18 cellular contexts compared by ENCODE assay signal in genomic region chr16:64866026-64866425, GRCh38.
DNase-seq lines count a peak whose midpoint lies in the region; ATAC-seq and TF ChIP-seq lines count a peak whose summit lies in the region.
"Had no signal": no experiment of that assay in that cellular context is flagged by ENCODE, and none has a peak within 500 bp of the region (broad histone marks: within the 10 kb centered on the region; RNA-seq: fewer than 3 reads in every experiment).

No MANE protein-coding gene starts in this region.

- H2BK15ac ChIP-seq in mesendoderm (replicated peaks; ENCODE audit: low read depth): no peak overlapping the region

- no peak overlapping the region for H3K56ac ChIP-seq in mesendoderm (ENCODE audit: low read length)

- no peak overlapping the region for H3K23ac ChIP-seq in mesendoderm (ENCODE audit: low read length)

- H3K36me3 ChIP-seq in mesendoderm (ENCODE audit: control insufficient read depth, insufficient read depth, low read length): no peaks in the 10 kb centered on the region
- H3K36me3 ChIP-seq: BLaER1 had no signal

- no peak overlapping the region for H2AK5ac ChIP-seq in mesendoderm (ENCODE audit: low read length)

- no peaks in the 10 kb centered on the region for H3K4me1 ChIP-seq in mesendoderm (ENCODE audit: control insufficient read depth, low read depth, low read length)
- H3K4me1 ChIP-seq: BLaER1 had no signal

- H3K27me3 ChIP-seq in mesendoderm (ENCODE audit: insufficient read depth, low read length, poor library complexity): no peaks in the 10 kb centered on the region
- H3K27me3 ChIP-seq: BLaER1 had no signal

- in situ Hi-C loops in astrocyte of the cerebellum (cut with HindIII; ENCODE audit: low sequenced_read_pairs): no loop called here

- intact Hi-C loops in head of caudate nucleus (cut with DNase I): no loop called here

- no CpG with 5 or more reads among the region's 2 CpGs for WGBS in mesendoderm (ENCODE audit: extremely low coverage, insufficient coverage, low lambda C conversion rate)

- TF ChIP-seq CTCF in astrocyte of the cerebellum (IDR thresholded peaks at IDR 0.05; ENCODE audit: low read depth, low read length, missing control alignments): no peak

- no peaks in the 10 kb centered on the region for H3K79me2 ChIP-seq in mesendoderm (ENCODE audit: control insufficient read depth, insufficient read depth, low read length)

- no peak overlapping the region for H3K4me3 ChIP-seq in astrocyte of the cerebellum (ENCODE audit: low read depth, low read length)
- H3K4me3 ChIP-seq in mesendoderm (ENCODE audit: low read length): no peak overlapping the region
- H3K4me3 ChIP-seq: BLaER1, SK-N-MC had no signal

- H3K4ac ChIP-seq in mesendoderm (ENCODE audit: low read depth, low read length): no peak overlapping the region

- H4K8ac ChIP-seq in mesendoderm (ENCODE audit: low read depth, low read length): no peak overlapping the region

- H2BK5ac ChIP-seq in mesendoderm (ENCODE audit: low read length): no peak overlapping the region

- H3K18ac ChIP-seq in mesendoderm (ENCODE audit: low read length): no peak overlapping the region

- no peak overlapping the region for H2BK120ac ChIP-seq in mesendoderm (ENCODE audit: low read depth, low read length)

- H3K79me1 ChIP-seq in mesendoderm (ENCODE audit: low read length): no peaks in the 10 kb centered on the region

- no peak for ATAC-seq in esophagus mucosa
- ATAC-seq: CD8-positive, alpha-beta T cell had no signal

- H3K27ac ChIP-seq in mesendoderm (ENCODE audit: low read depth, low read length): no peak overlapping the region
- H3K27ac ChIP-seq: BLaER1, SK-N-MC had no signal

- H3K4me2 ChIP-seq in mesendoderm (ENCODE audit: low read length): no peak overlapping the region
- H3K4me2 ChIP-seq: BLaER1 had no signal

- no peak overlapping the region for H4K5ac ChIP-seq in mesendoderm (ENCODE audit: low read length)

- DNase-seq in LHCN-M2 (ENCODE audit: low read depth) (peak; percentile 19), astrocyte of the cerebellum (ENCODE audit: low read depth) (peak; percentile 15), iris pigment epithelial cell (ENCODE audit: low read depth) (peak; percentile 48), mesendoderm (no peak), head of caudate nucleus (no peak), RPMI8226 (no peak)
- DNase-seq: CD8-positive, alpha-beta T cell; DND-41; Karpas-422; NCI-H1417; NCI-H187; NCI-H446; NCI-H526; OCI-M1; Right ventricle myocardium superior had no signal

- H3K9ac ChIP-seq in mesendoderm (ENCODE audit: low read length): no peak overlapping the region
- H3K9ac ChIP-seq: BLaER1 had no signal

Comparison
In these comparisons a context has a peak if more than half of its experiments do, and no peak if none do; other contexts are left out.
1. DNase-seq: peak in LHCN-M2 (single experiment), astrocyte of the cerebellum (single experiment) and iris pigment epithelial cell (single experiment); none in mesendoderm (single experiment), head of caudate nucleus (0 of 42) and RPMI8226 (single experiment).